ENCODE assay signal across 8 cellular contexts in the genomic region with DNA sequence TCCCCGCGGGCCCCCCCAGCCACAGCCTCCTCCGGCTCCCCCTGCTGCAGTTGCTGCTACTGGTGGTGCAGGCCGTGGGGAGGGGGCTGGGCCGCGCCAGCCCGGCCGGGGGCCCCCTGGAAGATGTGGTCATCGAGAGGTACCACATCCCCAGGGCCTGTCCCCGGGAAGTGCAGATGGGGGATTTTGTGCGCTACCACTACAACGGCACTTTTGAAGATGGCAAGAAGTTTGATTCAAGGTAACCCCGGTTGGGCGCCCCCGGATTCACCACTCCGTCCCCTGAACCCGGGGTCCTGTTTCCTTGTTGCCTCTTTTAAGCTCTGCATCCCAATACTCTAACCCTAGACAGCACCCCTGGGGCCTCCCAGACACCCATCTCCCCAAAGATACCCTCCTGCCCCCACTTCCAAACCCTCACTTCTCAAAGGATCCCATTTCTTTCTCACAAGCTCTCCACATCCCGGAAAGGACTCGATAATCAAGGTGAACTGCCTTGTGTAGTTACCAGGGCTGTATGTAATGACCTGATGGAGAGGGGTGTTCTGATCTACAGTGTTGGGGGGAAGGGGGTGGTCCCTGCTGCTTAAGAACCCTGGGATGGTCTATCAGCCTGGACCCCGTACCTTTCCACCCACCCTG. TPM values are rescaled to one million over a fixed set of nuclear protein-coding genes. Genes with fewer than 3 reads are reported as not detected.
DNase-seq lines count a peak whose midpoint lies in the region; ATAC-seq and TF ChIP-seq lines count a peak whose summit lies in the region.

No MANE protein-coding gene starts in this region.

- H3K36me3 ChIP-seq in Karpas-422 (ENCODE audit: insufficient read depth, low read length) (no peaks in the 10 kb centered on the region), duodenal mucosa (ENCODE audit: control insufficient read depth in 1 of 2, insufficient read depth in 2 of 2, low read length in 2 of 2) (no peaks in the 10 kb centered on the region)

- no peak for DNase-seq in AG09309 (ENCODE audit: low read depth)
- DNase-seq in Karpas-422 = no peak
- no peak for DNase-seq in nephron progenitor cell
- DNase-seq in CD14-positive monocyte (ENCODE audit: low spot score) = no peak
- DNase-seq in NCI-H2081 (lab: John Stamatoyannopoulos, UW) = no peak

- H3K4me1 ChIP-seq in Karpas-422 (ENCODE audit: low read length) (peaks cover 12% of the 10 kb centered on the region), duodenal mucosa (ENCODE audit: control insufficient read depth in 1 of 2, insufficient read depth in 2 of 2, low read length in 2 of 2) (peaks cover 22 to 23% of the 10 kb centered on the region in 2 donors)

- no peaks in the 10 kb centered on the region for H3K9me3 Mint-ChIP-seq in nephron progenitor cell
- H3K9me3 Mint-ChIP-seq in CD14-positive monocyte = peaks cover 0 to 8% (median 2%) of the 10 kb centered on the region in 7 donors

- H3K4me3 ChIP-seq in AG09309 (ENCODE audit: control insufficient read depth, low read depth, low read length) = peak overlapping the region; percentile 97
- H3K4me3 ChIP-seq in Karpas-422 (ENCODE audit: low read length) = no peak overlapping the region
- H3K4me3 ChIP-seq in duodenal mucosa (ENCODE audit: low read depth in 1 of 2, low read length in 2 of 2) = peak overlapping the region; percentile 36 to 82

- H3K4me1 Mint-ChIP-seq in nephron progenitor cell = peaks cover 59% of the 10 kb centered on the region
- peaks cover 14% of the 10 kb centered on the region for H3K4me1 Mint-ChIP-seq in CD14-positive monocyte

- H3K79me2 ChIP-seq in Karpas-422 (ENCODE audit: low read length) = no peaks in the 10 kb centered on the region

- peaks cover 3% of the 10 kb centered on the region for H3K27me3 Mint-ChIP-seq in nephron progenitor cell (ENCODE audit: low read depth, poor library complexity)
- H3K27me3 Mint-ChIP-seq in CD14-positive monocyte (ENCODE audit: low read depth in 3 of 3) = peaks cover 28 to 54% (median 41%) of the 10 kb centered on the region in 3 donors

- ATAC-seq in HG02642 (IDR thresholded peaks at IDR 0.05; ENCODE audit: poor library complexity, unreplicated experiment) (no peak), GM18502 (IDR thresholded peaks at IDR 0.05; ENCODE audit: poor library complexity, unreplicated experiment) (no peak)

- no peak for TF ChIP-seq CTCF in AG09309 (IDR thresholded peaks at IDR 0.05; ENCODE audit: control insufficient read depth, insufficient read depth, low read depth, low read length, missing control alignments)
- TF ChIP-seq CTCF in nephron progenitor cell (IDR thresholded peaks at IDR 0.05) = no peak
- no peak for TF ChIP-seq CTCF in CD14-positive monocyte (IDR thresholded peaks at IDR 0.05)

- H3K27ac ChIP-seq in Karpas-422 (ENCODE audit: low read length) = no peak overlapping the region
- no peak overlapping the region for H3K27ac ChIP-seq in duodenal mucosa (ENCODE audit: low read depth, low read length)

- H3K27ac Mint-ChIP-seq in nephron progenitor cell = peak overlapping the region; percentile 58
- H3K27ac Mint-ChIP-seq in CD14-positive monocyte = peak overlapping the region in 1 of 7 donors; percentile 60

- H3K4me3 Mint-ChIP-seq in nephron progenitor cell (peak overlapping the region; percentile 93), CD14-positive monocyte (peak overlapping the region in 1 of 2 donors; percentile 94)

- H3K9ac ChIP-seq in Karpas-422 (ENCODE audit: low read length) (no peak overlapping the region), duodenal mucosa (ENCODE audit: low read depth in 1 of 2, low read length in 2 of 2) (peak overlapping the region in 1 of 2 donors; percentile 33)

- H3K4me2 ChIP-seq in Karpas-422 (ENCODE audit: low read depth, low read length, poor library complexity, severe bottlenecking) = peak overlapping the region; percentile 71

- no peaks in the 10 kb centered on the region for H3K9me2 ChIP-seq in Karpas-422 (replicated peaks; ENCODE audit: insufficient read depth, low read length)

- H3K9me3 ChIP-seq in Karpas-422 (ENCODE audit: low read length) (no peaks in the 10 kb centered on the region), duodenal mucosa (ENCODE audit: control insufficient read depth in 1 of 2, low read length in 2 of 2) (no peaks in the 10 kb centered on the region)

- H2AFZ ChIP-seq in Karpas-422 (ENCODE audit: low read length) = no peak overlapping the region

- H3K36me3 Mint-ChIP-seq in nephron progenitor cell (ENCODE audit: low read depth) (peaks cover 35% of the 10 kb centered on the region), CD14-positive monocyte (peaks cover 4 to 5% of the 10 kb centered on the region in 2 donors)

- H4K20me1 ChIP-seq in Karpas-422 (ENCODE audit: insufficient read depth, low read depth, low read length) = no peaks in the 10 kb centered on the region

- H3K27me3 ChIP-seq in Karpas-422 (ENCODE audit: low read length) = no peaks in the 10 kb centered on the region
- peaks cover 0 to 3% of the 10 kb centered on the region in 2 donors for H3K27me3 ChIP-seq in duodenal mucosa (ENCODE audit: control insufficient read depth in 1 of 2, insufficient read depth in 2 of 2, low read length in 2 of 2)

- intact Hi-C loops in CD14-positive monocyte (cut with micrococcal nuclease) = no loop called here

RNA-seq across cellular contexts. Expression of gene FKBP10, which starts 0.4 kb away (rescaled TPM):
- total RNA-seq in Karpas-422 (2014; rRNA removed; shearing (Covaris generic); ENCODE audit: low replicate concordance) = 0.54 and 1.9 TPM in 2 replicates
- not detected for polyA plus RNA-seq in CD14-positive monocyte

RNA-seq across cellular contexts. Expression of gene P3H4, which starts 1.4 kb away (rescaled TPM):
- 0.61 TPM in 1 of 2 replicates, not detected in the other for total RNA-seq in Karpas-422 (2014; rRNA removed; shearing (Covaris generic); ENCODE audit: low replicate concordance)
- polyA plus RNA-seq in CD14-positive monocyte = under 1 TPM; 0.16 to 0.46 TPM

RNA-seq across cellular contexts. Expression of gene NT5C3B, which starts 22.9 kb away (rescaled TPM):
- 10.5 and 17.8 TPM in 2 replicates for total RNA-seq in Karpas-422 (2014; rRNA removed; shearing (Covaris generic); ENCODE audit: low replicate concordance)
- polyA plus RNA-seq in CD14-positive monocyte = 10 to 100 TPM; 13.5 to 14.2 TPM

RNA-seq across cellular contexts. Expression of gene KLHL10, which starts 24.5 kb away (rescaled TPM):
- total RNA-seq in Karpas-422 (2014; rRNA removed; shearing (Covaris generic); ENCODE audit: low replicate concordance) = 0.29 TPM in 1 of 2 replicates, not detected in the other
- not detected for polyA plus RNA-seq in CD14-positive monocyte

RNA-seq across cellular contexts. Expression of gene JUP, which starts 26.6 kb away (rescaled TPM):
- total RNA-seq in Karpas-422 (2014; rRNA removed; shearing (Covaris generic); ENCODE audit: low replicate concordance) = 102 and 133 TPM in 2 replicates
- polyA plus RNA-seq in CD14-positive monocyte = 10 to 100 TPM; 14.0 to 15.4 TPM
